Comparison of ENCODE assay signal across 8 cellular contexts in the genomic region with DNA sequence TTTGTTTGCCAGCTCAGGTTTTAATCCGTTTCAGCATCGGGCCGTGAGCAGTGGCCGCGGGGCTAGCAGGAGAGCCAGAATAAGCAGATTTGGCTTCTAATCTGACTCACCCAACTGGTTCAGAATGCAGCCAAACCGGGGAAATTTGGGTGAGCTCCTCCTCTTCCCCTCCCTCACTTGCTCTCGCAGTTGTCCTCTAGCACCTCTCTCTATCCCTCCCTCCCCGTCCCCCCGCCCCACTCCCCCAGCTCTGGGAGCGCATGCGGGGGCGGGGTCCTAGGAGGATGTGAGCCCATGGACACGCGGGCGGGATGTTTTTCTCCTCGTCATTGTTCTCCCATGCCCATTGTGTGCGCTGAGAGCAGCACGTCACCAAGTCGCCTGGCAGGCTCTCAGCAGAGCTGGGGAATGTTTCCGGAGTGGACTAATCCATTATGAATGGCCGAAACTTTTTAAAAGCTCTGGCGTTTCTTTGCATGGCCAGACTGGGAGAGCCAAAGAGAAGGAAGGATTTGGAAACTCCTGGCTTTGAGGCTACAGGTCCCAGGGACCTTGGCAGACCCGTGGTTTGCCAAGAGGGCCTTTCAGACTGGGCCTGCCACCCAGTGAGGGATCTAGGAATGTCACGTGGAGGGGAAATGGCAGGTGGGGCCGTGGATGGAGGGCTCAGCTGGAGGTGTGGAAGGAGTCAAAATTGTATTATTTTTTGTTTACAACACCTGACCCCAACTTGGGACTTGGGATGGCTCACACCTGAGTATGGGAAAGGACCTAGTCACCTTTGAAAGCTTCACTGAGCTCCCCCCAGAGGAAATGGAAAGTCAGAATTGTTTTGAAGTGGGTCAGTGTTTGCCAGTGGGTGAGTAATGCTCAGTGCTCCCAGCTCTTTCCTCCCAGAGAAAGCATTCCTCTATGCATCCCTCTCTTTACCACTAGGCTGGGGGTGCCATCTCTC. TPM values are rescaled to one million over a fixed set of nuclear protein-coding genes. Genes with fewer than 3 reads are reported as not detected.
DNase-seq lines count a peak whose midpoint lies in the region; FAIRE-seq and TF ChIP-seq lines count a peak whose summit lies in the region.

No MANE protein-coding gene starts in this region.

- H3K79me2 ChIP-seq in keratinocyte (ENCODE audit: control insufficient read depth, insufficient read depth, low read length): no peaks in the 10 kb centered on the region

- peaks cover 9% of the 10 kb centered on the region for H3K4me1 ChIP-seq in keratinocyte (ENCODE audit: control insufficient read depth, extremely low read depth, insufficient read depth, low read length)

- no peaks in the 10 kb centered on the region for H3K9me1 ChIP-seq in keratinocyte (ENCODE audit: control insufficient read depth, extremely low read depth, insufficient read depth, low read length)

- H3K36me3 ChIP-seq in keratinocyte (ENCODE audit: control insufficient read depth in 2 of 2, extremely low read depth in 1 of 2, insufficient read depth in 2 of 2, low read length in 2 of 2): no peaks in the 10 kb centered on the region

- H3K9me3 ChIP-seq in keratinocyte (ENCODE audit: control insufficient read depth, low read depth, low read length): no peaks in the 10 kb centered on the region

- H3K27me3 ChIP-seq in keratinocyte (ENCODE audit: control insufficient read depth, extremely low read depth, insufficient read depth, low read length): no peaks in the 10 kb centered on the region

- in situ Hi-C loops in GM13976 (cut with MboI; ENCODE audit: low sequenced_read_pairs, unreplicated experiment): no loop called here

- TF ChIP-seq CTCF in GM13976 (IDR thresholded peaks at IDR 0.05; ENCODE audit: borderline replicate concordance, control extremely low read depth, extremely low read depth, insufficient read depth, missing control alignments) (no peak), keratinocyte (optimal IDR thresholded peaks at IDR 0.05 in 1 of 3, IDR thresholded peaks at IDR 0.05 in 1 of 3, conservative IDR thresholded peaks at IDR 0.05 in 1 of 3; ENCODE audit: extremely low read depth in 1 of 3, insufficient read depth in 2 of 3, low read length in 3 of 3) (no peak)

- H4K20me1 ChIP-seq in keratinocyte (ENCODE audit: control insufficient read depth, extremely low read depth, insufficient read depth, low read length): no peaks in the 10 kb centered on the region

- H3K9ac ChIP-seq in keratinocyte (ENCODE audit: control insufficient read depth, extremely low read depth, insufficient read depth, low read length): peak overlapping the region; percentile 49

- FAIRE-seq in keratinocyte (lab: Jason Lieb, UNC): peak; percentile 85

- peak overlapping the region; percentile 12 for H2AFZ ChIP-seq in keratinocyte (ENCODE audit: control insufficient read depth, low read length)

- dilution Hi-C loops in keratinocyte (cut with MboI; ENCODE audit: extremely low pct_ligation_motif_present, low sequenced_read_pairs): no loop called here

- H3K4me2 ChIP-seq in keratinocyte (ENCODE audit: control insufficient read depth, extremely low read depth, insufficient read depth, low read depth, low read length): peak overlapping the region; percentile 45

- DNase-seq in A172 (ENCODE audit: low spot score) (peak; percentile 87), GM13976 (ENCODE audit: low spot score) (peak; percentile 50), OCI-M1 (lab: John Stamatoyannopoulos, UW) (peak; percentile 76), cerebellar nuclear complex (lab: John Stamatoyannopoulos, UW) (peak; percentile 35 to 43), keratinocyte (ENCODE audit: low read depth, low spot score) (peak; percentile 28), LoVo (ENCODE audit: low spot score) (no peak)
- DNase-seq in stimulated activated naive CD4-positive, alpha-beta T cell (lab: John Stamatoyannopoulos, UW): no peak

- H3K27ac ChIP-seq in keratinocyte (ENCODE audit: control insufficient read depth, insufficient read depth, low read length) (peak overlapping the region; percentile 5), skin epidermis (peak overlapping the region in 20 of 21 experiments; percentile 41 to 90 (median 78))

- H3K4me3 ChIP-seq in keratinocyte (ENCODE audit: control insufficient read depth in 2 of 3, extremely low read depth in 1 of 3, insufficient read depth in 2 of 3, low read depth in 1 of 3, low read length in 3 of 3) (peak overlapping the region in 1 of 3 experiments; percentile 8), skin epidermis (peak overlapping the region in 3 of 7 experiments; percentile 6 to 26 (median 7))

RNA-seq across cellular contexts. Expression of gene CDK18, which starts 39.2 kb away (rescaled TPM):
- total RNA-seq in A172 (2014; rRNA removed; shearing (Covaris generic)): 31.5 and 34.9 TPM in 2 replicates
- 10.9 to 13.1 TPM (median 12.1 TPM) in 3 replicates for polyA plus RNA-seq in keratinocyte
- 14.0 TPM for polyA plus RNA-seq in keratinocyte (2011; ENCODE audit: low read depth)
- polyA plus RNA-seq in keratinocyte (2011; cell fraction: cytosol; rRNA removed): 10.5 and 18.8 TPM in 2 replicates
- 57.8 and 86.8 TPM in 2 replicates for polyA plus RNA-seq in keratinocyte (2011; cell fraction: nucleus; rRNA removed)
- 11.3 and 20.3 TPM in 2 replicates for polyA plus RNA-seq in keratinocyte (2012; ENCODE audit: low replicate concordance)
- polyA minus RNA-seq in keratinocyte: 19.8 to 32.9 TPM (median 31.3 TPM) in 3 replicates
- 20.3 TPM for polyA minus RNA-seq in keratinocyte (2011; cell fraction: cytosol; rRNA and poly(A)+ RNA removed)
- 25.1 and 29.8 TPM in 2 replicates for polyA minus RNA-seq in keratinocyte (2011; cell fraction: nucleus; rRNA and poly(A)+ RNA removed)

Comparison
In these comparisons a context has a peak if more than half of its experiments do, and no peak if none do; other contexts are left out.
1. DNase-seq: peak in A172 (single experiment), GM13976 (single experiment), OCI-M1 (single experiment), cerebellar nuclear complex (2 of 2) and keratinocyte (single experiment); none in stimulated activated naive CD4-positive, alpha-beta T cell (0 of 6) and LoVo (single experiment).